ENCODE assay signal across 14 cellular contexts in the genomic region with DNA sequence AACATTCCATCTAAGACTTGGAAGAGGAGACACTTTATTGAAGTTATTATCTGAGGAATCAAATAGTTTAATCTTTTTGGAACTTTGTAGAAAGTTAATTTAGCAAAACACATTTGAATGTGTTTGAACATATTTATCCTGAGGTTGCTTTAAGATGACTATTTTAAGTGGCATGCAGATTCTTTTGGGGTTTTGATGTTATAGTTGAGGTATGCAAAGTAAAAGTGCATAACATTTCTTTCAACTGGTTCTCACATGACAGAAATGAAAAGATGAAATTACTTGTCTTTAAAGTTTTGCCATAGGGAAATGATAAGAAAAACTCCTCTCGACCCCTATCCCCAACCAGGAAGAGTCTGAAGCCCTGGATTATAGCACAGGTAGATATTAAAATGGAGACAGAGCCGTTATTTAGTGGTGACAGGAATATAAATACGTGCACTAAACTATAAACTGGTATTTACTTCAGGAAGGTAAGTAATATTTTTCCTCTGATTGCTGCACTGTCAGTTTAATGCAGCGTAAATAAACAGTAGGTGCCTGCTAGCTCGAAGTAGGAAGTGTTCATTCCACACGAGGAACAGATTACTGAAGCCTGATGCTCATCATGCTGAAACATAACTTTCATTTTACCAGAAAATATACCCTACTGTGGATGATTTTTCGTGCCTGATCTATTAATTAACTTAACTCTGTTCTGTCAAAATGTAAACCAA.
DNase-seq lines count a peak whose midpoint lies in the region; ATAC-seq and TF ChIP-seq lines count a peak whose summit lies in the region.
"Had no signal": no experiment of that assay in that cellular context is flagged by ENCODE, and none has a peak within 500 bp of the region (broad histone marks: within the 10 kb centered on the region; RNA-seq: fewer than 3 reads in every experiment).

No MANE protein-coding gene starts in this region.

- no peaks in the 10 kb centered on the region for H3K27me3 Mint-ChIP-seq in activated naive CD4-positive, alpha-beta T cell treated with anti-CD3 and anti-CD28 coated beads, Interleukin-2, amount 50 U/mL, for 24 hours
- no peaks in the 10 kb centered on the region for H3K27me3 Mint-ChIP-seq in central memory CD8-positive, alpha-beta T cell

- H3K79me2 ChIP-seq in OCI-LY1 (ENCODE audit: insufficient read depth, low read length) = no peaks in the 10 kb centered on the region; the same call in 1 of the 2 replicates
- H3K79me2 ChIP-seq: hepatocyte had no signal

- H3K9ac ChIP-seq in OCI-LY1 (ENCODE audit: low read length) = no peak overlapping the region

- H3K4me1 Mint-ChIP-seq in activated naive CD4-positive, alpha-beta T cell treated with anti-CD3 and anti-CD28 coated beads, Interleukin-2, amount 50 U/mL, for 24 hours = peaks cover 54% of the 10 kb centered on the region
- peaks cover 54% of the 10 kb centered on the region for H3K4me1 Mint-ChIP-seq in central memory CD8-positive, alpha-beta T cell

- no peaks in the 10 kb centered on the region for H3F3A ChIP-seq in OCI-LY1 (ENCODE audit: insufficient read depth, low read length)

- no peaks in the 10 kb centered on the region for H3K9me2 ChIP-seq in OCI-LY1 (ENCODE audit: low read depth, low read length)

- no peak overlapping the region for H3K27ac ChIP-seq in OCI-LY1 (ENCODE audit: low read depth, low read length, poor library complexity, severe bottlenecking)
- H3K27ac ChIP-seq: adrenal gland, hepatocyte, RWPE1 had no signal

- peaks cover 2% of the 10 kb centered on the region for H3K36me3 Mint-ChIP-seq in activated naive CD4-positive, alpha-beta T cell treated with anti-CD3 and anti-CD28 coated beads, Interleukin-2, amount 50 U/mL, for 24 hours
- H3K36me3 Mint-ChIP-seq in central memory CD8-positive, alpha-beta T cell (ENCODE audit: insufficient read depth) = peaks cover 16% of the 10 kb centered on the region

- H3K36me3 ChIP-seq in OCI-LY1 (ENCODE audit: insufficient read depth, low read length) = no peaks in the 10 kb centered on the region
- H3K36me3 ChIP-seq: adrenal gland had no signal

- H3K27ac Mint-ChIP-seq in activated naive CD4-positive, alpha-beta T cell treated with anti-CD3 and anti-CD28 coated beads, Interleukin-2, amount 50 U/mL, for 24 hours = peak overlapping the region; percentile 94
- H3K27ac Mint-ChIP-seq in central memory CD8-positive, alpha-beta T cell (ENCODE audit: low read depth) = peak overlapping the region; percentile 44

- no peaks in the 10 kb centered on the region for H3K9me3 ChIP-seq in OCI-LY1 (ENCODE audit: low read length)
- H3K9me3 ChIP-seq: adrenal gland had no signal

- H3K4me1 ChIP-seq in OCI-LY1 (ENCODE audit: insufficient read depth, low read length, severe bottlenecking) = peaks cover 33% of the 10 kb centered on the region

- no peaks in the 10 kb centered on the region for H4K20me1 ChIP-seq in OCI-LY1 (ENCODE audit: insufficient read depth, low read length)

- no peaks in the 10 kb centered on the region for H3K27me3 ChIP-seq in OCI-LY1 (ENCODE audit: insufficient read depth, low read length)

- H3K4me2 ChIP-seq in OCI-LY1 (ENCODE audit: low read length) = peak overlapping the region; percentile 35; the same call in 1 of the 2 replicates
- H3K4me2 ChIP-seq: hepatocyte had no signal

- no peak overlapping the region for H2AFZ ChIP-seq in OCI-LY1 (ENCODE audit: low read length)
- H2AFZ ChIP-seq: hepatocyte had no signal

- peak overlapping the region; percentile 86 for H3K4me3 Mint-ChIP-seq in activated naive CD4-positive, alpha-beta T cell treated with anti-CD3 and anti-CD28 coated beads, Interleukin-2, amount 50 U/mL, for 24 hours
- H3K4me3 Mint-ChIP-seq in central memory CD8-positive, alpha-beta T cell = peak overlapping the region; percentile 53

- no peak for DNase-seq in activated naive CD4-positive, alpha-beta T cell (lab: John Stamatoyannopoulos, UW)
- no peak for DNase-seq in central memory CD8-positive, alpha-beta T cell (ENCODE audit: low spot score in 2 of 2)
- no peak for DNase-seq in NCI-H82 (lab: John Stamatoyannopoulos, UW)
- no peak for DNase-seq in NK-92 (lab: John Stamatoyannopoulos, UW; ENCODE audit: unreplicated experiment)
- DNase-seq: adrenal gland, MM.1S had no signal

- peak overlapping the region; percentile 9 for H3K4me3 ChIP-seq in OCI-LY1 (ENCODE audit: low read depth, low read length, poor library complexity, severe bottlenecking)
- H3K4me3 ChIP-seq: adrenal gland, GM12878, hepatocyte, lung had no signal

- ATAC-seq in central memory CD8-positive, alpha-beta T cell (replicated peaks; ENCODE audit: extremely low read depth, poor library complexity, severe bottlenecking) = no peak
- no peak for ATAC-seq in GM21529 (IDR thresholded peaks at IDR 0.05; ENCODE audit: unreplicated experiment)
- no peak for ATAC-seq in GM21786 (IDR thresholded peaks at IDR 0.05; ENCODE audit: unreplicated experiment)
- ATAC-seq: GM12878 had no signal

- H3K9me3 Mint-ChIP-seq in activated naive CD4-positive, alpha-beta T cell treated with anti-CD3 and anti-CD28 coated beads, Interleukin-2, amount 50 U/mL, for 24 hours = no peaks in the 10 kb centered on the region
- H3K9me3 Mint-ChIP-seq in central memory CD8-positive, alpha-beta T cell = no peaks in the 10 kb centered on the region

- TF ChIP-seq CTCF in OCI-LY1 (IDR thresholded peaks at IDR 0.05; ENCODE audit: low read length) = no peak
